In the genomic region with DNA sequence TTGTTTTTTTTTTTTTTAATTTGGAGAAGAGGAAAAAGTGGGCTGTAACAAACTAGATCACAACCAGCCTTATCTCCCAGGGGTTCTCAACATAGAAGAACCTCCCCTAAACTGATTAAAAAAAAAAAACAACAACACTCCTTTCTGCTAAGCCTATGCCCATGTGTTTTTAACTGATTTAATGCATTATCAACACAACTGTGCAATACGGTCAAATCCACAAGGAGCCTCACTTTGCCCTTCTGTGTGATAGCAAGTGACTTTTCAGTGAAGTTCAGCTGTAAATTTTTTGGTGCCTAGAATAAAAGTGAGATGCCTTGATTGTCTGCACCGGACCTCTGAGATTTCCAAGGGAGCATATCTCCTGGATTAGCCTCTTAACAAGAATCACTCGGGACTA, we compare ENCODE assay signal across 1 cellular context.
TF ChIP-seq lines count a peak whose summit lies in the region.

No MANE protein-coding gene starts in this region.

TF ChIP-seq in K562, 482 proteins besides CTCF, POLR2A, EP300 and RAD21:
- peak; percentile 61; the same call in 1 of the 2 replicates for TF ChIP-seq PHF21A (IDR thresholded peaks at IDR 0.05; ENCODE audit: borderline replicate concordance, low read depth)
- peak; percentile 33; the same call in 1 of the 2 replicates for TF ChIP-seq CBFA2T3 (IDR thresholded peaks at IDR 0.05)
- peak in 1 of 2 experiments; percentile 21; a peak in 1 of 4 replicates for TF ChIP-seq KDM1A (IDR thresholded peaks at IDR 0.05)
- TF ChIP-seq, protein P1, sequence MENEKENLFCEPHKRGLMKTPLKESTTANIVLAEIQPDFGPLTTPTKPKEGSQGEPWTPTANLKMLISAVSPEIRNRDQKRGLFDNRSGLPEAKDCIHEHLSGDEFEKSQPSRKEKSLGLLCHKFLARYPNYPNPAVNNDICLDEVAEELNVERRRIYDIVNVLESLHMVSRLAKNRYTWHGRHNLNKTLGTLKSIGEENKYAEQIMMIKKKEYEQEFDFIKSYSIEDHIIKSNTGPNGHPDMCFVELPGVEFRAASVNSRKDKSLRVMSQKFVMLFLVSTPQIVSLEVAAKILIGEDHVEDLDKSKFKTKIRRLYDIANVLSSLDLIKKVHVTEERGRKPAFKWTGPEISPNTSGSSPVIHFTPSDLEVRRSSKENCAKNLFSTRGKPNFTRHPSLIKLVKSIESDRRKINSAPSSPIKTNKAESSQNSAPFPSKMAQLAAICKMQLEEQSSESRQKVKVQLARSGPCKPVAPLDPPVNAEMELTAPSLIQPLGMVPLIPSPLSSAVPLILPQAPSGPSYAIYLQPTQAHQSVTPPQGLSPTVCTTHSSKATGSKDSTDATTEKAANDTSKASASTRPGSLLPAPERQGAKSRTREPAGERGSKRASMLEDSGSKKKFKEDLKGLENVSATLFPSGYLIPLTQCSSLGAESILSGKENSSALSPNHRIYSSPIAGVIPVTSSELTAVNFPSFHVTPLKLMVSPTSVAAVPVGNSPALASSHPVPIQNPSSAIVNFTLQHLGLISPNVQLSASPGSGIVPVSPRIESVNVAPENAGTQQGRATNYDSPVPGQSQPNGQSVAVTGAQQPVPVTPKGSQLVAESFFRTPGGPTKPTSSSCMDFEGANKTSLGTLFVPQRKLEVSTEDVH (IDR thresholded peaks at IDR 0.05; ENCODE audit: low read depth, partially characterized antibody): no peak
- TF ChIP-seq KAT8 (IDR thresholded peaks at IDR 0.05; ENCODE audit: low read depth): no peak
- no peak for TF ChIP-seq ELF1 (tag; IDR thresholded peaks at IDR 0.05)
